ENCODE assay signal across 9 cellular contexts in genomic region chr9:115672477-115673316, GRCh38.
DNase-seq lines count a peak whose midpoint lies in the region; ATAC-seq and TF ChIP-seq lines count a peak whose summit lies in the region.
"Had no signal": no experiment of that assay in that cellular context is flagged by ENCODE, and none has a peak within 500 bp of the region (broad histone marks: within the 10 kb centered on the region; RNA-seq: fewer than 3 reads in every experiment).

No MANE protein-coding gene starts in this region.

- DNase-seq in HS-27A (ENCODE audit: low read depth) (peak; percentile 94), adipocyte (ENCODE audit: low read depth) (peak; percentile 96), right atrium auricular region (ENCODE audit: low spot score) (no peak), ecto neural progenitor cell (ENCODE audit: low spot score) (no peak)
- no peak for DNase-seq in activated CD4-positive, alpha-beta T cell treated with anti-CD3 and anti-CD28 coated beads for 1 hour
- no peak for DNase-seq in CD8-positive, alpha-beta memory T cell
- DNase-seq: activated naive CD4-positive, alpha-beta T cell had no signal

- no peak overlapping the region for H3K4me3 Mint-ChIP-seq in CD8-positive, alpha-beta memory T cell

- H3K4me3 ChIP-seq in adipocyte (ENCODE audit: low read length) (peak overlapping the region; percentile 57), right atrium auricular region (no peak overlapping the region), stomach smooth muscle (ENCODE audit: low read length in 2 of 2) (no peak overlapping the region)
- no peak overlapping the region for H3K4me3 ChIP-seq in CD8-positive, alpha-beta memory T cell (ENCODE audit: low read length)

- POLR2A ChIA-PET in CD8-positive, alpha-beta memory T cell (lab: Charles Lee), result no interaction called here

- peak overlapping the region; percentile 86 for H3K9ac ChIP-seq in adipocyte (ENCODE audit: low read length)
- H3K9ac ChIP-seq in stomach smooth muscle (ENCODE audit: low read length in 2 of 2), result peak overlapping the region in 1 of 2 donors; percentile 24

- H3K4me1 ChIP-seq in adipocyte (ENCODE audit: control insufficient read depth, insufficient read depth, low read length) (peaks cover 53% of the 10 kb centered on the region), right atrium auricular region (no peaks in the 10 kb centered on the region), stomach smooth muscle (ENCODE audit: control insufficient read depth, insufficient read depth, low read length) (peaks cover 2% of the 10 kb centered on the region)
- H3K4me1 ChIP-seq in CD8-positive, alpha-beta memory T cell (ENCODE audit: insufficient read depth, low read length), result no peaks in the 10 kb centered on the region

- TF ChIP-seq CTCF in right atrium auricular region (IDR thresholded peaks at IDR 0.05), result no peak

- H3K27ac ChIP-seq in right atrium auricular region, result peak overlapping the region; percentile 45 to 67
- peak overlapping the region; percentile 77 for H3K27ac ChIP-seq in stomach smooth muscle (ENCODE audit: low read length)
- H3K27ac ChIP-seq in CD8-positive, alpha-beta memory T cell (ENCODE audit: low read depth, low read length), result no peak overlapping the region

- H3K27ac Mint-ChIP-seq in CD8-positive, alpha-beta memory T cell, result no peak overlapping the region

- ATAC-seq in HG03457 (IDR thresholded peaks at IDR 0.05; ENCODE audit: unreplicated experiment), result no peak

- no peaks in the 10 kb centered on the region for H3K36me3 ChIP-seq in adipocyte (ENCODE audit: control insufficient read depth, insufficient read depth, low read length, severe bottlenecking)
- H3K36me3 ChIP-seq in right atrium auricular region, result no peaks in the 10 kb centered on the region
- no peaks in the 10 kb centered on the region for H3K36me3 ChIP-seq in stomach smooth muscle (ENCODE audit: control insufficient read depth in 2 of 2, insufficient read depth in 2 of 2, low read length in 2 of 2)
- H3K36me3 ChIP-seq in CD8-positive, alpha-beta memory T cell (ENCODE audit: insufficient read depth, low read length), result no peaks in the 10 kb centered on the region

- peaks cover 0 to 5% of the 10 kb centered on the region in 2 donors for H3K27me3 Mint-ChIP-seq in CD8-positive, alpha-beta memory T cell

- H3K27me3 ChIP-seq in adipocyte (replicated peaks; ENCODE audit: control insufficient read depth, insufficient read depth, low read length) (no peaks in the 10 kb centered on the region), right atrium auricular region (no peaks in the 10 kb centered on the region), stomach smooth muscle (ENCODE audit: control insufficient read depth in 1 of 2, insufficient read depth in 2 of 2, low read length in 2 of 2) (no peaks in the 10 kb centered on the region)
- no peaks in the 10 kb centered on the region for H3K27me3 ChIP-seq in CD8-positive, alpha-beta memory T cell (ENCODE audit: insufficient read depth, low read length, poor library complexity, severe bottlenecking)

- H3K4me1 Mint-ChIP-seq in CD8-positive, alpha-beta memory T cell, result no peaks in the 10 kb centered on the region

- no peaks in the 10 kb centered on the region for H3K36me3 Mint-ChIP-seq in CD8-positive, alpha-beta memory T cell

- no peaks in the 10 kb centered on the region for H3K9me3 ChIP-seq in adipocyte (ENCODE audit: control insufficient read depth, low read length)
- H3K9me3 ChIP-seq in right atrium auricular region, result no peaks in the 10 kb centered on the region
- H3K9me3 ChIP-seq in stomach smooth muscle (ENCODE audit: control insufficient read depth in 2 of 2, low read length in 2 of 2), result no peaks in the 10 kb centered on the region
- no peaks in the 10 kb centered on the region for H3K9me3 ChIP-seq in CD8-positive, alpha-beta memory T cell (ENCODE audit: low read length)

- H3K9me3 Mint-ChIP-seq in CD8-positive, alpha-beta memory T cell, result peaks cover 0 to 5% (median 4%) of the 10 kb centered on the region in 5 donors

- CTCF ChIA-PET in CD8-positive, alpha-beta memory T cell (lab: Charles Lee), result no interaction called here

Comparison
In these comparisons a context has a peak if more than half of its experiments do, and no peak if none do; other contexts are left out.
1. DNase-seq: peak in HS-27A (single experiment) and adipocyte (single experiment); none in right atrium auricular region (single experiment), activated CD4-positive, alpha-beta T cell treated with anti-CD3 and anti-CD28 coated beads for 1 hour (single experiment), CD8-positive, alpha-beta memory T cell (0 of 5) and ecto neural progenitor cell (single experiment).